In the genomic region with DNA sequence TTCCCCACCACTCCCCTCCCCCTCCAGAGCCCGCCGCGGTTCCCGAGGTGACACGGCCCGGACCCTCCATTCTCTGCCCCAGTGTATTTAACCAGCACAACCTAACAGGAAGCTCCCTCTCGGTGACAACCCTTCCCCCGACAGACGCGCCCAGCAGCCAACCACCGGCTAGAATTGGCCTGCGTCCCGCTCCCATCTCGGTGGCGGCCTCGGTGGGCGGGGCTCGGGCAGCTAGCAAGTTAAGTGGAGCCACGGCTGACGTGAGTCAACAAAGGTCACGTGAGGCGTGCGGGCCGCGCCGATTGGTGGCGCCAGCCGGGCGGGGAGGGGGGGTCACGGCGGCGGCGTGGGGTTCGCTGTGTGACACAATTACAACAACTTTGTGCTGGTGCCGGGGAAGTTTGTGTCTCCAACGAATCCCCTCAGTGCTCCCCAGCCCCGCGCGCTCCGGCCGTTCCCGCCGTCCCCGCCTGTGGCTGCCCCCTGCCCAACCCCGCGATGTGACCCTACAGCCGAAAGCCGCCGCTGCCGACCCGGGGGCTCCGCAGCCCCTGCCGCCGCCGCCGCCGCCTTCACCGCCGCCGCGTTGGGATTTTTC, we compare ENCODE assay signal across 8 cellular contexts. TPM values are rescaled to one million over a fixed set of nuclear protein-coding genes. Genes with fewer than 3 reads are reported as not detected.
DNase-seq lines count a peak whose midpoint lies in the region; ATAC-seq and TF ChIP-seq lines count a peak whose summit lies in the region.

A gene (plus strand): TSS at position 372 of the 598 bp plus-strand sequence. CDS start 364 bp downstream, outside the sequence.

- WGBS in gastroesophageal sphincter (ENCODE audit: low coverage in 1 of 2), 2 donors, result 0% methylated on average over 4 to 14 of the region's 61 CpGs

- no peaks in the 10 kb centered on the region for H3K36me3 ChIP-seq in gastroesophageal sphincter
- H3K36me3 ChIP-seq in neutrophil, result no peaks in the 10 kb centered on the region

- peak; percentile 67 to 77 for TF ChIP-seq POLR2A in gastroesophageal sphincter (IDR thresholded peaks at IDR 0.05)

- peaks cover 17% of the 10 kb centered on the region for H3K4me1 Mint-ChIP-seq in activated naive CD4-positive, alpha-beta T cell treated with anti-CD3 and anti-CD28 coated beads, Interleukin-2, amount 10 ng/mL, durations not matched to agents 7 days and 5 days

- no peaks in the 10 kb centered on the region for H3K9me3 Mint-ChIP-seq in activated naive CD4-positive, alpha-beta T cell treated with anti-CD3 and anti-CD28 coated beads, Interleukin-2, amount 10 ng/mL, durations not matched to agents 7 days and 5 days

- TF ChIP-seq EP300 in gastroesophageal sphincter (IDR thresholded peaks at IDR 0.05), result no peak

- peak; percentile 96 for ATAC-seq in gastroesophageal sphincter

- H3K36me3 Mint-ChIP-seq in activated naive CD4-positive, alpha-beta T cell treated with anti-CD3 and anti-CD28 coated beads, Interleukin-2, amount 10 ng/mL, durations not matched to agents 7 days and 5 days, result peaks cover 8% of the 10 kb centered on the region

- DNase-seq in GF-D8 (lab: John Stamatoyannopoulos, UW) (peak; percentile 87), HEK293T (ENCODE audit: extremely low spot score) (peak; percentile 95), MV-4-11 (lab: John Stamatoyannopoulos, UW) (peak; percentile 92), SK-N-DZ (ENCODE audit: low spot score) (peak; percentile 98), substantia nigra (lab: John Stamatoyannopoulos, UW) (peak; percentile 51 to 100 (median 96))
- DNase-seq in activated naive CD4-positive, alpha-beta T cell treated with anti-CD3 and anti-CD28 coated beads, Interleukin-2, amount 10 ng/mL, durations not matched to agents 7 days and 5 days, result peak; percentile 97

- H3K4me3 ChIP-seq in gastroesophageal sphincter, result peak within 1 kb of the TSS; percentile 89 to 98
- H3K4me3 ChIP-seq in neutrophil (ENCODE audit: low read depth in 1 of 2, low read length in 1 of 2), result peak within 1 kb of the TSS; percentile 72 to 99

- H3K9me3 ChIP-seq in gastroesophageal sphincter (no peaks in the 10 kb centered on the region), neutrophil (no peaks in the 10 kb centered on the region)

- H3K27me3 ChIP-seq in gastroesophageal sphincter (no peaks in the 10 kb centered on the region), neutrophil (no peaks in the 10 kb centered on the region)

- H3K4me3 Mint-ChIP-seq in activated naive CD4-positive, alpha-beta T cell treated with anti-CD3 and anti-CD28 coated beads, Interleukin-2, amount 10 ng/mL, durations not matched to agents 7 days and 5 days, result peak within 1 kb of the TSS; percentile 89

- CTCF ChIA-PET in HEK293T (lab: Yijun Ruan, JAX), result no interaction called here
- CTCF ChIA-PET in activated naive CD4-positive, alpha-beta T cell treated with anti-CD3 and anti-CD28 coated beads, Interleukin-2, amount 10 ng/mL, durations not matched to agents 7 days and 5 days (lab: Charles Lee), result no interaction called here

- H3K4me1 ChIP-seq in gastroesophageal sphincter (peaks cover 0 to 33% (median 12%) of the 10 kb centered on the region in 3 donors), neutrophil (ENCODE audit: control insufficient read depth in 1 of 2, insufficient read depth in 1 of 2, low read depth in 1 of 2, low read length in 1 of 2) (peaks cover 21 to 39% of the 10 kb centered on the region in 2 experiments)

- peak within 1 kb of the TSS; percentile 90 to 100 (median 98) for H3K27ac ChIP-seq in gastroesophageal sphincter
- peak within 1 kb of the TSS; percentile 100 for H3K27ac ChIP-seq in neutrophil
- H3K27ac ChIP-seq in substantia nigra (ENCODE audit: low read depth, low read length, poor library complexity, severe bottlenecking), result peak within 1 kb of the TSS; percentile 90

- POLR2A ChIA-PET in HEK293T (lab: Yijun Ruan, JAX), result interaction anchor here (0.6 to 1.0 kb wide), 12 partner anchors 9 to 333 kb away, joined by 3 to 5 read pairs (median 3); no protein-coding TSS in a partner anchor

- peak within 1 kb of the TSS; percentile 99 for H3K27ac Mint-ChIP-seq in activated naive CD4-positive, alpha-beta T cell treated with anti-CD3 and anti-CD28 coated beads, Interleukin-2, amount 10 ng/mL, durations not matched to agents 7 days and 5 days

- TF ChIP-seq CTCF in gastroesophageal sphincter (IDR thresholded peaks at IDR 0.05), result no peak
- no peak for TF ChIP-seq CTCF in neutrophil (IDR thresholded peaks at IDR 0.05)

- H3K27me3 Mint-ChIP-seq in activated naive CD4-positive, alpha-beta T cell treated with anti-CD3 and anti-CD28 coated beads, Interleukin-2, amount 10 ng/mL, durations not matched to agents 7 days and 5 days, result no peaks in the 10 kb centered on the region

TF ChIP-seq in HEK293T, 16 proteins besides CTCF, POLR2A, EP300 and RAD21:
- TF ChIP-seq, protein P1, sequence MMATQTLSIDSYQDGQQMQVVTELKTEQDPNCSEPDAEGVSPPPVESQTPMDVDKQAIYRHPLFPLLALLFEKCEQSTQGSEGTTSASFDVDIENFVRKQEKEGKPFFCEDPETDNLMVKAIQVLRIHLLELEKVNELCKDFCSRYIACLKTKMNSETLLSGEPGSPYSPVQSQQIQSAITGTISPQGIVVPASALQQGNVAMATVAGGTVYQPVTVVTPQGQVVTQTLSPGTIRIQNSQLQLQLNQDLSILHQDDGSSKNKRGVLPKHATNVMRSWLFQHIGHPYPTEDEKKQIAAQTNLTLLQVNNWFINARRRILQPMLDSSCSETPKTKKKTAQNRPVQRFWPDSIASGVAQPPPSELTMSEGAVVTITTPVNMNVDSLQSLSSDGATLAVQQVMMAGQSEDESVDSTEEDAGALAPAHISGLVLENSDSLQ (IDR thresholded peaks at IDR 0.05), result peak; percentile 99
- no peak for TF ChIP-seq HDGF (IDR thresholded peaks at IDR 0.05; ENCODE audit: borderline replicate concordance)
- TF ChIP-seq L3MBTL2 (conservative IDR thresholded peaks at IDR 0.05), result no peak
- TF ChIP-seq CTBP1 (IDR thresholded peaks at IDR 0.05; ENCODE audit: borderline replicate concordance), result no peak
- TF ChIP-seq SP1 (IDR thresholded peaks at IDR 0.05), result no peak
- no peak for TF ChIP-seq SUZ12 (IDR thresholded peaks at IDR 0.05)
- no peak for TF ChIP-seq FOXA1 (IDR thresholded peaks at IDR 0.05)

RNA-seq across cellular contexts. Expression of the gene that starts here (rescaled TPM):
- polyA plus RNA-seq in SK-N-DZ (2014; cell fraction: cytosol; rRNA removed), result 14.5 and 17.6 TPM in 2 replicates
- 21.5 and 29.7 TPM in 2 replicates for polyA plus RNA-seq in SK-N-DZ (2014; cell fraction: nucleus; rRNA removed)
- total RNA-seq in gastroesophageal sphincter, result 10 to 100 TPM; 17.0 to 28.6 (median 19.9) TPM

Comparison
In these comparisons a context has a peak if more than half of its experiments do, and no peak if none do; other contexts are left out.
1. Peak in every context shown above with its lines: DNase-seq, ATAC-seq, H3K4me3 ChIP-seq and H3K27ac ChIP-seq.